12 cellular contexts compared by ENCODE assay signal in genomic region chr22:44597616-44598015, GRCh38.
DNase-seq lines count a peak whose midpoint lies in the region; ATAC-seq and TF ChIP-seq lines count a peak whose summit lies in the region.
"Had no signal": no experiment of that assay in that cellular context is flagged by ENCODE, and none has a peak within 500 bp of the region (broad histone marks: within the 10 kb centered on the region; RNA-seq: fewer than 3 reads in every experiment).

No MANE protein-coding gene starts in this region.

- no peaks in the 10 kb centered on the region for H3K36me3 ChIP-seq in neural cell (ENCODE audit: insufficient read depth, low read length)
- H3K36me3 ChIP-seq: tibial artery had no signal

- no peaks in the 10 kb centered on the region for H3F3A ChIP-seq in neural cell (ENCODE audit: insufficient read depth, low read length, poor library complexity, severe bottlenecking)

- H3K79me2 ChIP-seq in neural cell (replicated peaks; ENCODE audit: insufficient read depth, low read length), result no peaks in the 10 kb centered on the region

- peak overlapping the region; percentile 67 for H3K9ac ChIP-seq in neural cell (ENCODE audit: low read length)

- H4K20me1 ChIP-seq in neural cell (ENCODE audit: insufficient read depth), result no peaks in the 10 kb centered on the region

- no peaks in the 10 kb centered on the region for H3K9me2 ChIP-seq in neural cell (ENCODE audit: insufficient read depth, low read length)

- H3K27me3 ChIP-seq in neural cell (ENCODE audit: insufficient read depth, low read depth, low read length), result no peaks in the 10 kb centered on the region

- peak overlapping the region; percentile 10 for H3K4me3 ChIP-seq in neural cell (ENCODE audit: low read length)
- H3K4me3 ChIP-seq: tibial artery had no signal

- H3K4me2 ChIP-seq in neural cell (ENCODE audit: low read length), result no peak overlapping the region

- H3K9me3 ChIP-seq in neural cell (ENCODE audit: low read length), result no peaks in the 10 kb centered on the region
- H3K9me3 ChIP-seq: Caco-2, tibial artery had no signal

- no peak for TF ChIP-seq EP300 in neural cell (conservative IDR thresholded peaks at IDR 0.05; ENCODE audit: poor library complexity, severe bottlenecking)

- peak; percentile 66 for DNase-seq in DMS153 treated with DMSO at 0.1 percent for 48 hours (lab: John Stamatoyannopoulos, UW; ENCODE audit: unreplicated experiment)
- peak; percentile 86 for DNase-seq in NCI-H146 treated with DMSO at 0.1 percent for 48 hours (lab: John Stamatoyannopoulos, UW; ENCODE audit: unreplicated experiment)
- DNase-seq in SHP77 (lab: John Stamatoyannopoulos, UW), result peak; percentile 98 to 99
- no peak for DNase-seq in A172 (ENCODE audit: low spot score)
- DNase-seq: activated CD8-positive, alpha-beta memory T cell treated with anti-CD3 and anti-CD28 coated beads, Interleukin-2, amount 10 ng/mL, durations not matched to agents 7 days and 5 days; Caco-2; T1000; tibial artery had no signal

- H3K27ac ChIP-seq in neural cell (ENCODE audit: low read length), result peak overlapping the region; percentile 89
- H3K27ac ChIP-seq: tibial artery had no signal

- no peak for TF ChIP-seq RAD21 in neural cell (conservative IDR thresholded peaks at IDR 0.05)

- ATAC-seq in GM21717 (IDR thresholded peaks at IDR 0.05; ENCODE audit: unreplicated experiment) (no peak), GM21825 (IDR thresholded peaks at IDR 0.05; ENCODE audit: unreplicated experiment) (no peak), GM19035 (IDR thresholded peaks at IDR 0.05; ENCODE audit: unreplicated experiment) (no peak)
- ATAC-seq: activated CD8-positive, alpha-beta memory T cell treated with anti-CD3 and anti-CD28 coated beads, Interleukin-2, amount 10 ng/mL, durations not matched to agents 7 days and 5 days had no signal

- TF ChIP-seq CTCF in neural cell (IDR thresholded peaks at IDR 0.05; ENCODE audit: poor library complexity, severe bottlenecking), result no peak

- H2AFZ ChIP-seq in neural cell (ENCODE audit: low read depth, low read length), result no peak overlapping the region

TF ChIP-seq in neural cell, 6 proteins besides CTCF, POLR2A, EP300 and RAD21:
- TF ChIP-seq EZH2 (IDR thresholded peaks at IDR 0.05; ENCODE audit: borderline replicate concordance, insufficient read depth, low read length, poor library complexity, severe bottlenecking) (no peak), SMC3 (conservative IDR thresholded peaks at IDR 0.05; ENCODE audit: poor library complexity) (no peak), MXI1 (conservative IDR thresholded peaks at IDR 0.05; ENCODE audit: poor library complexity, severe bottlenecking) (no peak), POLR2AphosphoS5 (IDR thresholded peaks at IDR 0.05) (no peak), REST (IDR thresholded peaks at IDR 0.05; ENCODE audit: borderline replicate concordance) (peak; percentile 68)
TF ChIP-seq in neural cell: peak in this region for 1.
